Comparison of ENCODE assay signal across 8 cellular contexts in the genomic region with DNA sequence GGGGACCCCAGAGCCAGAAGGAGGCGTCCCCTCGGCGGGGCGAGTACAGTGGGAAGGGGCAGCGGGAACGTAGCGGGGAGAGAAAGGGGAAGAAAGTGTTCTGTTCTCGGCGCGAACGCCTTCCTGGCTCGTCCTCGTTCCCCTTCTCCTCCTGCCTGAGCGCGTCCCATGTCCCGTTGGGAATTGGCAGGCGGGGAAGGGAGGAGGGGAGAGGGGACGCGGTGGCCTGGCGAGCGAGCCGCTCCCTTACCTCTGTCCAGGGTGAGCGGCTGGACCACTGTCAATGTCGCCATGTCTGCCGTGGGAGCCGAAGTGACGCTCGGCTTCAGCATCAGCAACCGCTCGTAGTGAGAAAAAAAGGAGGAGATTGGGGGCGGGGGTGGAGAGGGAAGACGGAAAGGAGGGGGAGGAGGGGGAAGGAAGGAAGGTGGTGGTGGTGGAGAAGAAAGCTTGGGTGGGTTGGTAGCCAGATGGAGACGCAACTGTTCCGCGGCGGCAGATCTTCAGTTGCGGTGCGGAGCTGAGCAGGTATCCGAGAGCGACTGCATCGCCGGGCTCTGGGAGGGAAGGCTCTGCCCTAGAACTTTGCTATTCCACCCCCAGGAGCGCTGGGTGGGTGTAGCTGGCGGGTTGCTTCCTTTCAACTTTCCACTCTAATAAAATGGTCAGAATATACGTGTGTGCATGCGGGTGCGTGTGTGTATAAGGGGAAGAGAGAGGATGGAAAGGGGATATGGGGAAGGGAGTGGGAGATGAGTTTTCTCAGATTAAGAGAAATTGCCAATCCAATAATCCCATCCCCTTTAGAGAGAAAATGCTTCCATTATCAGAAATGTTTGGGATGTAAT. TPM values are rescaled to one million over a fixed set of nuclear protein-coding genes. Genes with fewer than 3 reads are reported as not detected.
DNase-seq lines count a peak whose midpoint lies in the region; ATAC-seq, FAIRE-seq and TF ChIP-seq lines count a peak whose summit lies in the region.

LIN7A (minus strand) TSS at position 544 of the 848 bp plus-strand sequence; CDS start at position 332, 212 bp downstream.

- H3K27ac ChIP-seq in H1 (ENCODE audit: low read depth, low read length) (no peak within 1 kb of the TSS), mesendoderm (ENCODE audit: low read depth, low read length) (peak within 1 kb of the TSS; percentile 87), urinary bladder (ENCODE audit: low read depth) (peak within 1 kb of the TSS; percentile 82)

- H3K36me3 ChIP-seq in H1 (ENCODE audit: control insufficient read depth in 2 of 4, insufficient read depth in 4 of 4, low read length in 3 of 4) (no peaks in the 10 kb centered on the region), mesendoderm (ENCODE audit: control insufficient read depth, insufficient read depth, low read length) (no peaks in the 10 kb centered on the region), urinary bladder (ENCODE audit: insufficient read depth) (no peaks in the 10 kb centered on the region)

- no peaks in the 10 kb centered on the region for H3K9me3 ChIP-seq in H1 (ENCODE audit: insufficient read depth in 2 of 2, low read depth in 1 of 2, low read length in 1 of 2)

- 4% methylated on average over 22 of the region's 47 CpGs; no CpG with 5 or more reads in 1 of the 2 experiments for whole genome bisulfite sequencing in H1 (ENCODE audit: extremely low coverage in 1 of 2, insufficient coverage in 1 of 2, insufficient read length in 1 of 2, insufficient replicate concordance in 2 of 2, low coverage in 1 of 2, low lambda C conversion rate in 2 of 2, missing lambda C conversion rate in 1 of 2), 2 experiments
- no CpG with 5 or more reads among the region's 47 CpGs for WGBS in mesendoderm (ENCODE audit: extremely low coverage, insufficient coverage, low lambda C conversion rate)
- WGBS in urinary bladder, result 1% methylated on average over 47 of the region's 47 CpGs

- TF ChIP-seq EP300 in H1 (IDR thresholded peaks at IDR 0.05; ENCODE audit: borderline replicate concordance in 1 of 2, low read depth in 2 of 2, low read length in 2 of 2), result no peak

- TF ChIP-seq CTCF in H1 (IDR thresholded peaks at IDR 0.05; ENCODE audit: control extremely low read depth in 1 of 3, insufficient read depth in 1 of 3, low read depth in 1 of 3, low read length in 3 of 3), result no peak

- peak within 1 kb of the TSS; percentile 53; the same call in 1 of the 2 replicates for H2BK15ac ChIP-seq in H1 (ENCODE audit: low read length)
- no peak within 1 kb of the TSS for H2BK15ac ChIP-seq in mesendoderm (replicated peaks; ENCODE audit: low read depth)

- POLR2A ChIA-PET in H1 (lab: Charles Lee; ENCODE audit: partially characterized antibody), result interaction anchor here (0.8 to 1.8 kb wide), 6 partner anchors 12 to 155 kb away, joined by 3 to 7 read pairs (median 4); no protein-coding TSS in a partner anchor

- no peak for TF ChIP-seq POLR2A in H1 (IDR thresholded peaks at IDR 0.05; ENCODE audit: control extremely low read depth in 1 of 2, low read depth in 2 of 2, low read length in 2 of 2)

- peak within 1 kb of the TSS; percentile 26 for H4K5ac ChIP-seq in H1 (ENCODE audit: insufficient read length, low read depth, low read length)
- H4K5ac ChIP-seq in mesendoderm (ENCODE audit: low read length), result no peak within 1 kb of the TSS

- H3K4me2 ChIP-seq in H1 (ENCODE audit: insufficient read depth in 1 of 2, low read depth in 2 of 2, low read length in 2 of 2), result peak within 1 kb of the TSS; percentile 75 to 79
- H3K4me2 ChIP-seq in mesendoderm (ENCODE audit: low read length), result peak within 1 kb of the TSS; percentile 82

- H4K20me1 ChIP-seq in H1 (replicated peaks in 1 of 2; ENCODE audit: control insufficient read depth in 1 of 2, insufficient read depth in 2 of 2, low read length in 2 of 2), result no peaks in the 10 kb centered on the region

- H2AFZ ChIP-seq in H1 (ENCODE audit: low read length), result peak within 1 kb of the TSS; percentile 75

- CTCF ChIA-PET in H1 (lab: Charles Lee; ENCODE audit: partially characterized antibody), result interaction anchor here (0.9 to 1.3 kb wide), 4 partner anchors 25 to 323 kb away, joined by 3 read pairs; no protein-coding TSS in a partner anchor

- H3K4me1 ChIP-seq in H1 (replicated peaks in 1 of 4; ENCODE audit: control insufficient read depth in 3 of 4, insufficient read depth in 4 of 4, low read length in 3 of 4) (peaks cover 0 to 9% (median 5%) of the 10 kb centered on the region in 4 experiments; a peak in 3 of 7 replicates), mesendoderm (ENCODE audit: control insufficient read depth, low read depth, low read length) (peaks cover 4% of the 10 kb centered on the region), urinary bladder (ENCODE audit: insufficient read depth) (no peaks in the 10 kb centered on the region)

- no peaks in the 10 kb centered on the region for H3K79me1 ChIP-seq in H1 (ENCODE audit: low read depth, low read length)
- no peaks in the 10 kb centered on the region for H3K79me1 ChIP-seq in mesendoderm (ENCODE audit: low read length)

- H3K79me2 ChIP-seq in H1 (ENCODE audit: control insufficient read depth in 1 of 2, insufficient read depth in 2 of 2, low read length in 2 of 2), result peaks cover 0 to 9% of the 10 kb centered on the region in 2 experiments; a peak in 1 of 4 replicates
- no peaks in the 10 kb centered on the region for H3K79me2 ChIP-seq in mesendoderm (ENCODE audit: control insufficient read depth, insufficient read depth, low read length)

- peak within 1 kb of the TSS; percentile 35 to 65 (median 47); a peak in 6 of 7 replicates for H3K9ac ChIP-seq in H1 (replicated peaks in 1 of 4; ENCODE audit: extremely low read depth in 1 of 4, low read depth in 3 of 4, low read length in 3 of 4)
- H3K9ac ChIP-seq in mesendoderm (ENCODE audit: low read length), result peak within 1 kb of the TSS; percentile 87

- ATAC-seq in HG02970 (IDR thresholded peaks at IDR 0.05; ENCODE audit: low FRiP score, unreplicated experiment), result peak; percentile 7

- H4K8ac ChIP-seq in H1 (ENCODE audit: extremely low read depth, insufficient read depth, low read length) (peak within 1 kb of the TSS; percentile 72; the same call in 1 of the 2 replicates), mesendoderm (ENCODE audit: low read depth, low read length) (no peak within 1 kb of the TSS)

- H4K91ac ChIP-seq in H1 (replicated peaks; ENCODE audit: insufficient read length, low read length), result no peak within 1 kb of the TSS

- H3K14ac ChIP-seq in H1 (ENCODE audit: insufficient read length), result no peak within 1 kb of the TSS

- H2AK5ac ChIP-seq in H1 (ENCODE audit: low read depth, low read length), result no peak within 1 kb of the TSS
- no peak within 1 kb of the TSS for H2AK5ac ChIP-seq in mesendoderm (ENCODE audit: low read length)

- H3K4me3 ChIP-seq in H1 (ENCODE audit: extremely low read depth in 1 of 4, insufficient read depth in 2 of 4, low read depth in 3 of 4, low read length in 4 of 4) (peak within 1 kb of the TSS; percentile 66 to 98 (median 88)), mesendoderm (ENCODE audit: low read length) (peak within 1 kb of the TSS; percentile 79), urinary bladder (ENCODE audit: low read depth, low read length) (peak within 1 kb of the TSS; percentile 66)

- no peak within 1 kb of the TSS for H3K4ac ChIP-seq in H1 (replicated peaks; ENCODE audit: insufficient read length, low read depth, low read length)
- H3K4ac ChIP-seq in mesendoderm (ENCODE audit: low read depth, low read length), result no peak within 1 kb of the TSS

- H3K27me3 ChIP-seq in H1 (replicated peaks in 1 of 4; ENCODE audit: control insufficient read depth in 3 of 4, extremely low read depth in 1 of 4, insufficient read depth in 3 of 4, low read length in 3 of 4) (no peaks in the 10 kb centered on the region; a peak in 1 of 7 replicates), mesendoderm (ENCODE audit: insufficient read depth, low read length, poor library complexity) (no peaks in the 10 kb centered on the region)

- DNase-seq in NCI-H1694 (lab: John Stamatoyannopoulos, UW) (peak; percentile 45), NCI-H1694 treated with DMSO at 0.1 percent for 48 hours (lab: John Stamatoyannopoulos, UW) (no peak), NCI-H526 (lab: John Stamatoyannopoulos, UW) (peak; percentile 25 to 68), H1 (ENCODE audit: low read depth in 1 of 2, low spot score in 2 of 2) (peak in 1 of 2 experiments; percentile 10), mesendoderm (peak; percentile 87), NAMALWA (ENCODE audit: low spot score) (no peak)

- peak within 1 kb of the TSS; percentile 77; the same call in 1 of the 2 replicates for H2BK12ac ChIP-seq in H1 (ENCODE audit: low read depth, low read length)

- H2BK5ac ChIP-seq in H1 (ENCODE audit: low read depth, low read length) (peak within 1 kb of the TSS; percentile 18; the same call in 1 of the 2 replicates), mesendoderm (ENCODE audit: low read length) (peak within 1 kb of the TSS; percentile 73)

- TF ChIP-seq RAD21 in H1 (IDR thresholded peaks at IDR 0.05 in 1 of 2, conservative IDR thresholded peaks at IDR 0.05 in 1 of 2; ENCODE audit: low read depth in 2 of 2, low read length in 2 of 2), result peak in 1 of 2 experiments; percentile 1; a peak in 2 of 4 replicates

- H3K56ac ChIP-seq in H1 (replicated peaks; ENCODE audit: insufficient read length, low read depth, low read length) (peak within 1 kb of the TSS; percentile 33), mesendoderm (ENCODE audit: low read length) (peak within 1 kb of the TSS; percentile 96)

- no peak within 1 kb of the TSS for H2BK120ac ChIP-seq in H1 (replicated peaks; ENCODE audit: low read depth, low read length)
- H2BK120ac ChIP-seq in mesendoderm (ENCODE audit: low read depth, low read length), result peak within 1 kb of the TSS; percentile 8

- no peak for FAIRE-seq in H1 (lab: Jason Lieb, UNC)

- H3K23me2 ChIP-seq in H1 (ENCODE audit: low read depth, low read length), result peaks cover 3% of the 10 kb centered on the region; the same call in 1 of the 2 replicates

- H3K18ac ChIP-seq in H1 (ENCODE audit: extremely low read depth, low read length), result peak within 1 kb of the TSS; percentile 80; the same call in 1 of the 2 replicates
- H3K18ac ChIP-seq in mesendoderm (ENCODE audit: low read length), result peak within 1 kb of the TSS; percentile 93

- H2BK20ac ChIP-seq in H1 (ENCODE audit: low read length), result no peak within 1 kb of the TSS

- H3K23ac ChIP-seq in H1 (ENCODE audit: insufficient read length) (no peak within 1 kb of the TSS), mesendoderm (ENCODE audit: low read length) (peak within 1 kb of the TSS; percentile 85)

RNA-seq across cellular contexts. Expression of gene LIN7A, which starts in this region (rescaled TPM):
- total RNA-seq in H1 (2021; fragmentation: NEBNext Ultra II Directional; extraction: Animal tissue kit (Norgen Biotek cat#: 25700)), result 17.8 and 22.0 TPM in 2 replicates
- polyA plus RNA-seq in H1 (2011; rRNA removed) (5.0 and 5.8 TPM in 2 replicates), urinary bladder (6.2 TPM)
- 10.2 TPM for polyA plus RNA-seq in H1 (2011; cell fraction: cytosol; rRNA removed)
- polyA plus RNA-seq in H1 (2011; cell fraction: nucleus; rRNA removed), result 7.4 TPM
- polyA plus RNA-seq in H1 (2012, experiment 1 of 2), result 12.2 to 16.0 TPM (median 12.7 TPM) in 4 replicates
- 0.63 TPM for polyA plus RNA-seq in H1 (2012, experiment 2 of 2)
- 5.7 TPM for polyA plus RNA-seq in H1 (2013, experiment 1 of 2)
- 5.2 TPM for polyA plus RNA-seq in H1 (2013, experiment 2 of 2)
- polyA minus RNA-seq in H1 (2011; rRNA and poly(A)+ RNA removed), result 19.1 and 26.0 TPM in 2 replicates
- polyA minus RNA-seq in H1 (2011; cell fraction: cytosol; rRNA and poly(A)+ RNA removed), result 6.0 TPM
- 34.5 TPM for polyA minus RNA-seq in H1 (2011; cell fraction: nucleus; rRNA and poly(A)+ RNA removed)
- polyA plus RNA-seq in mesendoderm (2013, experiment 1 of 2), result 14.4 TPM
- 13.8 TPM for polyA plus RNA-seq in mesendoderm (2013, experiment 2 of 2)
- total RNA-seq in urinary bladder, result 31.2 TPM

Comparison
In these comparisons a context has a peak if more than half of its experiments do, and no peak if none do; other contexts are left out.
1. DNase-seq: peak in NCI-H1694 (single experiment), NCI-H526 (2 of 2) and mesendoderm (single experiment); none in NCI-H1694 treated with DMSO at 0.1 percent for 48 hours (single experiment) and NAMALWA (single experiment).
2. Peak in every context shown above with its lines, with median percentiles within 50 percentile points of each other: H3K4me3 ChIP-seq.